In the genomic region with DNA sequence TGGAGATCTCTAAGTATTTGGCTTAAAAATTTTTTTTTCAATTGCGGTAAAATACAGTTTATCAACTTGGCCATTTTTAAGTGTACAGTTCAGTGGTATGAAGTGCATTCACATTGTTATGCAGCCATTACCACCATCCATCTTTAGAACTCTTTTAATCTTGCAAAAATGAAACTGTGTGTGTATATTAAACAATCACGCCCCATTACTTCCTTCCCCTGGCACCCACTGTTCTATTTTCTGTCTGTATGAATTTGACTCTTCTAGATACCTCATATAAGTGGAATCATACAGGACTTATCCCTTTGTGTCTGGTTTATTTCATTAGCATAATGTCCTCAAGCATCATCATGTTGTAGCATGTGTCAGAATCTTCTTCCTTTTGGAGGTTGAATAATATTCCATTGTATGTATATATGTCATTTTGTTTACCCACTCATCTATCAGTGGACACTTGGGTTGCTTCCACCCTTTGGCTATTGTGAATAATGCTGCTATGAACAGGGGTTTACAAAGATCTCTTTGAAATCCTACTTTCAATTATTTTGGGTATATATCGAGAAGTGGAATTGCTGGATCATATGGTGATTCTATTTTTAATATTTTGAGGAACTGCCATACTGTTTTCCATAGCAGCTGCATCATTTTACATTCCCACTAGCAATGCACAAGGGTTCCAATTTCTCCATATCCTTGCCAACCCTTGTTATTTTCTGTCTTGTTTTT, we compare ENCODE assay signal across 26 cellular contexts.
A peak's percentile ranks its signal among the peaks of the same experiment; 100 is the strongest.
DNase-seq lines count a peak whose midpoint lies in the region; ATAC-seq and TF ChIP-seq lines count a peak whose summit lies in the region.
"Had no signal": no experiment of that assay in that cellular context is flagged by ENCODE, and none has a peak within 500 bp of the region (broad histone marks: within the 10 kb centered on the region; RNA-seq: fewer than 3 reads in every experiment).

No MANE protein-coding gene starts in this region.

- POLR2A ChIA-PET in activated CD4-positive, alpha-beta T cell treated with anti-CD3 and anti-CD28 coated beads, Interleukin-2, amount 10 ng/mL, durations not matched to agents 7 days and 5 days (lab: Charles Lee), result no interaction called here
- POLR2A ChIA-PET in CD8-positive, alpha-beta T cell (lab: Charles Lee), result no interaction called here
- POLR2A ChIA-PET in activated B cell treated with CpG ODN at 0.5 μM for 24 hours (lab: Charles Lee), result interaction anchor here (0.7 kb wide), 1 partner anchor 37 kb away, joined by 3 read pairs; no protein-coding TSS in a partner anchor
- POLR2A ChIA-PET in naive thymus-derived CD4-positive, alpha-beta T cell (lab: Charles Lee), result interaction anchor here (0.5 kb wide), 1 partner anchor 110 kb away, joined by 3 read pairs; no protein-coding TSS in a partner anchor

- H3K4me1 Mint-ChIP-seq in activated CD4-positive, alpha-beta T cell treated with anti-CD3 and anti-CD28 coated beads, Interleukin-2, amount 10 ng/mL, durations not matched to agents 7 days and 5 days, result peaks cover 45% of the 10 kb centered on the region
- H3K4me1 Mint-ChIP-seq in CD8-positive, alpha-beta T cell (ENCODE audit: low read depth), result peaks cover 40% of the 10 kb centered on the region
- peaks cover 47% of the 10 kb centered on the region for H3K4me1 Mint-ChIP-seq in activated B cell treated with CpG ODN at 0.5 μM for 24 hours
- H3K4me1 Mint-ChIP-seq in naive thymus-derived CD4-positive, alpha-beta T cell, result peaks cover 34 to 51% (median 41%) of the 10 kb centered on the region in 7 donors

- no peaks in the 10 kb centered on the region for H3K36me3 ChIP-seq in CD8-positive, alpha-beta T cell (ENCODE audit: insufficient read depth, low read length)
- no peaks in the 10 kb centered on the region for H3K36me3 ChIP-seq in naive thymus-derived CD4-positive, alpha-beta T cell (ENCODE audit: control insufficient read depth in 2 of 3, insufficient read depth in 3 of 3, low read length in 3 of 3)
- no peaks in the 10 kb centered on the region for H3K36me3 ChIP-seq in transverse colon
- H3K36me3 ChIP-seq: cardiac muscle cell, MG63 had no signal

- no peak for DNase-seq in activated CD4-positive, alpha-beta T cell treated with anti-CD3 and anti-CD28 coated beads, Interleukin-2, amount 10 ng/mL, durations not matched to agents 7 days and 5 days
- DNase-seq in activated CD4-positive, alpha-beta T cell treated with anti-CD3 and anti-CD28 coated beads for 1 hour, result no peak
- DNase-seq in CD8-positive, alpha-beta T cell, result no peak
- DNase-seq in activated B cell treated with CpG ODN at 0.5 μM for 24 hours (no peak), dermis blood vessel endothelial cell (no peak), transverse colon (no peak)
- peak in 1 of 9 donors; percentile 10 for DNase-seq in naive thymus-derived CD4-positive, alpha-beta T cell
- DNase-seq: activated CD4-positive, alpha-beta memory T cell treated with anti-CD3 and anti-CD28 coated beads, Interleukin-2, amount 10 ng/mL, durations not matched to agents 7 days and 5 days; activated gamma-delta T cell treated with Interleukin-2 at 50 U/mL for 16 hours; activated T-cell treated with anti-CD3 and anti-CD28 coated beads for 4 hours; AML-193; anterior cingulate cortex; cortex of kidney; HCEC 1CT; islet precursor cell; MG63; NCI-H1417; NCI-H2081 treated with DMSO at 0.1 percent for 48 hours; NCI-H345; NCI-H82; RPMI8226; SK-N-SH had no signal

- WGBS in transverse colon (ENCODE audit: low coverage in 1 of 2), 2 donors, result 51 to 64% methylated on average over 3 of the region's 3 CpGs

- H3K27ac Mint-ChIP-seq in activated CD4-positive, alpha-beta T cell treated with anti-CD3 and anti-CD28 coated beads, Interleukin-2, amount 10 ng/mL, durations not matched to agents 7 days and 5 days, result peak overlapping the region; percentile 4
- H3K27ac Mint-ChIP-seq in CD8-positive, alpha-beta T cell, result peak overlapping the region; percentile 16
- peak overlapping the region; percentile 2 for H3K27ac Mint-ChIP-seq in activated B cell treated with CpG ODN at 0.5 μM for 24 hours
- peak overlapping the region in 7 of 9 donors; percentile 1 to 92 (median 41) for H3K27ac Mint-ChIP-seq in naive thymus-derived CD4-positive, alpha-beta T cell
- H3K27ac Mint-ChIP-seq: activated CD4-positive, alpha-beta memory T cell treated with anti-CD3 and anti-CD28 coated beads, Interleukin-2, amount 10 ng/mL, durations not matched to agents 7 days and 5 days; progenitor cell of endocrine pancreas had no signal

- no peaks in the 10 kb centered on the region for H3K9me3 ChIP-seq in CD8-positive, alpha-beta T cell (ENCODE audit: low read length)
- H3K9me3 ChIP-seq in naive thymus-derived CD4-positive, alpha-beta T cell (ENCODE audit: control insufficient read depth in 2 of 3, low read length in 3 of 3), result no peaks in the 10 kb centered on the region
- H3K9me3 ChIP-seq in transverse colon, result no peaks in the 10 kb centered on the region
- H3K9me3 ChIP-seq: MG63, SK-N-SH had no signal

- CTCF ChIA-PET in activated CD4-positive, alpha-beta T cell treated with anti-CD3 and anti-CD28 coated beads, Interleukin-2, amount 10 ng/mL, durations not matched to agents 7 days and 5 days (lab: Charles Lee), result interaction anchor here (0.5 to 1.4 kb wide), 4 partner anchors 13 to 186 kb away, joined by 3 to 6 read pairs (median 4); no protein-coding TSS in a partner anchor
- CTCF ChIA-PET in CD8-positive, alpha-beta T cell (lab: Charles Lee), result interaction anchor here (1.4 kb wide), 1 partner anchor 41 kb away, joined by 3 read pairs; no protein-coding TSS in a partner anchor
- CTCF ChIA-PET in activated B cell treated with CpG ODN at 0.5 μM for 24 hours (lab: Charles Lee), result interaction anchor here (1.5 kb wide), 1 partner anchor 13 kb away, joined by 7 read pairs; no protein-coding TSS in a partner anchor
- CTCF ChIA-PET in naive thymus-derived CD4-positive, alpha-beta T cell (lab: Charles Lee), result no interaction called here

- peaks cover 19% of the 10 kb centered on the region for H3K36me3 Mint-ChIP-seq in activated CD4-positive, alpha-beta T cell treated with anti-CD3 and anti-CD28 coated beads, Interleukin-2, amount 10 ng/mL, durations not matched to agents 7 days and 5 days (ENCODE audit: low read depth)
- H3K36me3 Mint-ChIP-seq in CD8-positive, alpha-beta T cell, result no peaks in the 10 kb centered on the region
- no peaks in the 10 kb centered on the region for H3K36me3 Mint-ChIP-seq in activated B cell treated with CpG ODN at 0.5 μM for 24 hours (ENCODE audit: low read depth)
- H3K36me3 Mint-ChIP-seq in naive thymus-derived CD4-positive, alpha-beta T cell, result peaks cover 0 to 5% (median 0%) of the 10 kb centered on the region in 5 donors

- TF ChIP-seq POLR2A in transverse colon (IDR thresholded peaks at IDR 0.05), result no peak

- TF ChIP-seq EP300 in transverse colon (IDR thresholded peaks at IDR 0.05; ENCODE audit: low read depth), result no peak

- H3K27me3 ChIP-seq in CD8-positive, alpha-beta T cell (ENCODE audit: insufficient read depth, low read length), result no peaks in the 10 kb centered on the region
- H3K27me3 ChIP-seq in naive thymus-derived CD4-positive, alpha-beta T cell (ENCODE audit: control insufficient read depth in 2 of 2, insufficient read depth in 2 of 2, low read length in 2 of 2), result no peaks in the 10 kb centered on the region
- H3K27me3 ChIP-seq in transverse colon, result no peaks in the 10 kb centered on the region
- H3K27me3 ChIP-seq: cardiac muscle cell, MG63 had no signal

- in situ Hi-C loops in transverse colon (cut with MboI; ENCODE audit: low pct_ligation_motif_present in 1 of 4, low pct_unique_long_range_greater_than_20kb in 1 of 4, low sequenced_read_pairs in 3 of 4), result no loop called here

- no peak overlapping the region for H3K4me3 ChIP-seq in CD8-positive, alpha-beta T cell (ENCODE audit: low read depth, low read length)
- H3K4me3 ChIP-seq in naive thymus-derived CD4-positive, alpha-beta T cell (ENCODE audit: low read length), result no peak overlapping the region
- H3K4me3 ChIP-seq in transverse colon, result no peak overlapping the region
- H3K4me3 ChIP-seq: cardiac muscle cell, MG63 had no signal

- peaks cover 19% of the 10 kb centered on the region for H3K9me3 Mint-ChIP-seq in activated CD4-positive, alpha-beta T cell treated with anti-CD3 and anti-CD28 coated beads, Interleukin-2, amount 10 ng/mL, durations not matched to agents 7 days and 5 days
- H3K9me3 Mint-ChIP-seq in CD8-positive, alpha-beta T cell, result peaks cover 4% of the 10 kb centered on the region
- peaks cover 3% of the 10 kb centered on the region for H3K9me3 Mint-ChIP-seq in activated B cell treated with CpG ODN at 0.5 μM for 24 hours
- peaks cover 0 to 4% (median 0%) of the 10 kb centered on the region in 11 donors for H3K9me3 Mint-ChIP-seq in naive thymus-derived CD4-positive, alpha-beta T cell

- H3K4me1 ChIP-seq in CD8-positive, alpha-beta T cell (ENCODE audit: insufficient read depth, low read length), result peaks cover 38% of the 10 kb centered on the region
- H3K4me1 ChIP-seq in naive thymus-derived CD4-positive, alpha-beta T cell (ENCODE audit: control insufficient read depth in 2 of 2, insufficient read depth in 2 of 2, low read length in 2 of 2), result peaks cover 32 to 39% of the 10 kb centered on the region in 2 donors
- peaks cover 10 to 46% (median 18%) of the 10 kb centered on the region in 4 donors for H3K4me1 ChIP-seq in transverse colon

- H3K27ac ChIP-seq in CD8-positive, alpha-beta T cell (ENCODE audit: low read depth, low read length), result no peak overlapping the region
- no peak overlapping the region for H3K27ac ChIP-seq in naive thymus-derived CD4-positive, alpha-beta T cell (ENCODE audit: low read depth, low read length)
- no peak overlapping the region for H3K27ac ChIP-seq in transverse colon
- H3K27ac ChIP-seq: VCaP had no signal

- no peak for ATAC-seq in CD8-positive, alpha-beta T cell
- ATAC-seq in activated B cell treated with CpG ODN at 0.5 μM for 24 hours (ENCODE audit: low read depth), result no peak
- ATAC-seq in naive thymus-derived CD4-positive, alpha-beta T cell, result no peak
- no peak for ATAC-seq in GM18867 (IDR thresholded peaks at IDR 0.05; ENCODE audit: unreplicated experiment)

- no peak overlapping the region for H3K4me3 Mint-ChIP-seq in activated CD4-positive, alpha-beta T cell treated with anti-CD3 and anti-CD28 coated beads, Interleukin-2, amount 10 ng/mL, durations not matched to agents 7 days and 5 days
- peak overlapping the region; percentile 5 for H3K4me3 Mint-ChIP-seq in CD8-positive, alpha-beta T cell
- peak overlapping the region; percentile 42 for H3K4me3 Mint-ChIP-seq in activated B cell treated with CpG ODN at 0.5 μM for 24 hours
- peak overlapping the region; percentile 4 to 85 (median 52) for H3K4me3 Mint-ChIP-seq in naive thymus-derived CD4-positive, alpha-beta T cell
- H3K4me3 Mint-ChIP-seq: activated CD4-positive, alpha-beta memory T cell treated with anti-CD3 and anti-CD28 coated beads, Interleukin-2, amount 10 ng/mL, durations not matched to agents 7 days and 5 days had no signal

- H3K27me3 Mint-ChIP-seq in activated CD4-positive, alpha-beta T cell treated with anti-CD3 and anti-CD28 coated beads, Interleukin-2, amount 10 ng/mL, durations not matched to agents 7 days and 5 days, result no peaks in the 10 kb centered on the region
- peaks cover 1% of the 10 kb centered on the region for H3K27me3 Mint-ChIP-seq in CD8-positive, alpha-beta T cell (ENCODE audit: low read depth)
- H3K27me3 Mint-ChIP-seq in activated B cell treated with CpG ODN at 0.5 μM for 24 hours, result no peaks in the 10 kb centered on the region
- H3K27me3 Mint-ChIP-seq in naive thymus-derived CD4-positive, alpha-beta T cell, result peaks cover 0 to 6% (median 0%) of the 10 kb centered on the region in 5 donors
- H3K27me3 Mint-ChIP-seq: activated CD4-positive, alpha-beta memory T cell treated with anti-CD3 and anti-CD28 coated beads, Interleukin-2, amount 10 ng/mL, durations not matched to agents 7 days and 5 days; progenitor cell of endocrine pancreas had no signal

- intact Hi-C loops in CD8-positive, alpha-beta T cell (cut with DNase I, micrococcal nuclease), result loop anchor here in 1 of 2 experiments (5.0 kb wide), 2 partner anchors 62 to 743 kb away; a partner anchor contains a TSS
- intact Hi-C loops in activated B cell treated with CpG ODN at 0.5 μM for 24 hours (cut with micrococcal nuclease) (loop anchor here (5.0 kb wide), 2 partner anchors 37 to 143 kb away; no protein-coding TSS in a partner anchor), transverse colon (cut with DNase I; ENCODE audit: low total_unique reads) (no loop called here)
- intact Hi-C loops in naive thymus-derived CD4-positive, alpha-beta T cell (cut with micrococcal nuclease), result loop anchor here (5.0 kb wide), 4 partner anchors 33 to 143 kb away; no protein-coding TSS in a partner anchor

- TF ChIP-seq CTCF in CD8-positive, alpha-beta T cell (IDR thresholded peaks at IDR 0.05), result no peak
- TF ChIP-seq CTCF in activated B cell treated with CpG ODN at 0.5 μM for 24 hours (IDR thresholded peaks at IDR 0.05) (no peak), transverse colon (IDR thresholded peaks at IDR 0.05) (no peak)

Comparison
In these comparisons a context has a peak if more than half of its experiments do, and no peak if none do; other contexts are left out.
1. POLR2A ChIA-PET loops: an anchor here in activated B cell treated with CpG ODN at 0.5 μM for 24 hours (0.7 kb wide) and naive thymus-derived CD4-positive, alpha-beta T cell (0.5 kb wide); none called in activated CD4-positive, alpha-beta T cell treated with anti-CD3 and anti-CD28 coated beads, Interleukin-2, amount 10 ng/mL, durations not matched to agents 7 days and 5 days and CD8-positive, alpha-beta T cell.